In genomic region chr1:1232224-1232800, GRCh38 we compare ENCODE assay signal across 8 cellular contexts. TPM values are rescaled to one million over a fixed set of nuclear protein-coding genes. Genes with fewer than 3 reads are reported as not detected.
DNase-seq lines count a peak whose midpoint lies in the region; ATAC-seq, FAIRE-seq and TF ChIP-seq lines count a peak whose summit lies in the region.

TSS of gene B3GALT6 (plus strand) at chr1:1232237. CDS start at chr1:1232279, 42 bp downstream.

- H3K9me3 ChIP-seq in Karpas-422 (ENCODE audit: low read length), result no peaks in the 10 kb centered on the region
- H3K9me3 ChIP-seq in muscle layer of colon (ENCODE audit: low read length), result no peaks in the 10 kb centered on the region

- peaks cover 6% of the 10 kb centered on the region for H3K27me3 Mint-ChIP-seq in dendritic cell treated with granulocyte-macrophage colony-stimulating factor and Interleukin-4, amounts not matched to agents 40 ng/mL and 50 ng/mL, for 4 days

- peaks cover 61% of the 10 kb centered on the region for H3K36me3 Mint-ChIP-seq in dendritic cell treated with granulocyte-macrophage colony-stimulating factor and Interleukin-4, amounts not matched to agents 40 ng/mL and 50 ng/mL, for 4 days (ENCODE audit: low read depth)

- H3K27ac ChIP-seq in Karpas-422 (ENCODE audit: low read length) (peak within 1 kb of the TSS; percentile 50), muscle layer of colon (ENCODE audit: low read depth, low read length) (peak within 1 kb of the TSS; percentile 75)

- no peaks in the 10 kb centered on the region for H3K9me2 ChIP-seq in Karpas-422 (replicated peaks; ENCODE audit: insufficient read depth, low read length)

- TF ChIP-seq POLR2A in GM12892 (IDR thresholded peaks at IDR 0.05; ENCODE audit: low read depth, low read length), result peak; percentile 57; the same call in 1 of the 2 replicates

- peak within 1 kb of the TSS; percentile 91 for H3K27ac Mint-ChIP-seq in dendritic cell treated with granulocyte-macrophage colony-stimulating factor and Interleukin-4, amounts not matched to agents 40 ng/mL and 50 ng/mL, for 4 days

- H3K4me3 Mint-ChIP-seq in dendritic cell treated with granulocyte-macrophage colony-stimulating factor and Interleukin-4, amounts not matched to agents 40 ng/mL and 50 ng/mL, for 4 days, result peak within 1 kb of the TSS; percentile 90

- H3K4me1 Mint-ChIP-seq in dendritic cell treated with granulocyte-macrophage colony-stimulating factor and Interleukin-4, amounts not matched to agents 40 ng/mL and 50 ng/mL, for 4 days (ENCODE audit: low read depth), result peaks cover 37% of the 10 kb centered on the region

- H2AFZ ChIP-seq in Karpas-422 (ENCODE audit: low read length), result peak within 1 kb of the TSS; percentile 3; the same call in 1 of the 2 replicates

- H3K36me3 ChIP-seq in Karpas-422 (ENCODE audit: insufficient read depth, low read length), result peaks cover 6% of the 10 kb centered on the region; the same call in 1 of the 2 replicates
- H3K36me3 ChIP-seq in muscle layer of colon (ENCODE audit: insufficient read depth, low read length), result peaks cover 17% of the 10 kb centered on the region

- no peak for FAIRE-seq in GM12892 (lab: Jason Lieb, UNC)

- no peaks in the 10 kb centered on the region for H3K9me3 Mint-ChIP-seq in dendritic cell treated with granulocyte-macrophage colony-stimulating factor and Interleukin-4, amounts not matched to agents 40 ng/mL and 50 ng/mL, for 4 days

- H3K4me1 ChIP-seq in Karpas-422 (ENCODE audit: low read length), result peaks cover 21% of the 10 kb centered on the region
- H3K4me1 ChIP-seq in muscle layer of colon (ENCODE audit: insufficient read depth, low read length), result peaks cover 25% of the 10 kb centered on the region

- H3K4me3 ChIP-seq in Karpas-422 (ENCODE audit: low read length), result peak within 1 kb of the TSS; percentile 84
- H3K4me3 ChIP-seq in muscle layer of colon (ENCODE audit: low read depth in 1 of 2, low read length in 2 of 2), result peak within 1 kb of the TSS; percentile 66 to 99

- intact Hi-C loops in dendritic cell treated with granulocyte-macrophage colony-stimulating factor and Interleukin-4, amounts not matched to agents 40 ng/mL and 50 ng/mL, for 4 days (cut with micrococcal nuclease), result no loop called here

- no peak for ATAC-seq in HG03135 (IDR thresholded peaks at IDR 0.05; ENCODE audit: unreplicated experiment)

- peak within 1 kb of the TSS; percentile 92 for H3K4me2 ChIP-seq in Karpas-422 (ENCODE audit: low read depth, low read length, poor library complexity, severe bottlenecking)

- peak within 1 kb of the TSS; percentile 83 for H3K9ac ChIP-seq in Karpas-422 (ENCODE audit: low read length)
- H3K9ac ChIP-seq in muscle layer of colon (ENCODE audit: low read length), result peak within 1 kb of the TSS; percentile 76

- H3K27me3 ChIP-seq in Karpas-422 (ENCODE audit: low read length) (no peaks in the 10 kb centered on the region), muscle layer of colon (ENCODE audit: control insufficient read depth in 1 of 2, insufficient read depth in 2 of 2, low read length in 2 of 2) (peaks cover 0 to 9% of the 10 kb centered on the region in 2 donors)

- peaks cover 48% of the 10 kb centered on the region for H3K79me2 ChIP-seq in Karpas-422 (ENCODE audit: low read length)

- H4K20me1 ChIP-seq in Karpas-422 (ENCODE audit: insufficient read depth, low read depth, low read length), result peaks cover 21% of the 10 kb centered on the region; the same call in 1 of the 2 replicates

- DNase-seq in GM12892 (ENCODE audit: insufficient read length) (no peak), Karpas-422 (no peak), NCI-H446 treated with DMSO at 0.1 percent for 48 hours (lab: John Stamatoyannopoulos, UW) (no peak), HCEC 1CT (no peak), NCI-H128 (lab: John Stamatoyannopoulos, UW; ENCODE audit: unreplicated experiment) (no peak)

RNA-seq across cellular contexts. Expression of gene B3GALT6, which starts in this region (rescaled TPM):
- polyA plus RNA-seq in GM12892 (2012; ENCODE audit: missing spikeins), result 3.6 TPM
- 8.6 and 17.7 TPM in 2 replicates for total RNA-seq in Karpas-422 (2014; rRNA removed; shearing (Covaris generic); ENCODE audit: low replicate concordance)
